11 cellular contexts compared by ENCODE assay signal in genomic region chr5:122492675-122493074, GRCh38.
DNase-seq lines count a peak whose midpoint lies in the region; ATAC-seq and TF ChIP-seq lines count a peak whose summit lies in the region.
"Had no signal": no experiment of that assay in that cellular context is flagged by ENCODE, and none has a peak within 500 bp of the region (broad histone marks: within the 10 kb centered on the region; RNA-seq: fewer than 3 reads in every experiment).

No MANE protein-coding gene starts in this region.

- peak; percentile 37 for TF ChIP-seq CTCF in GM13977 (IDR thresholded peaks at IDR 0.05; ENCODE audit: extremely low read depth, insufficient read depth, missing control alignments)
- peak; percentile 38 for TF ChIP-seq CTCF in astrocyte of the spinal cord (IDR thresholded peaks at IDR 0.05; ENCODE audit: low read depth, low read length)
- peak; percentile 46 for TF ChIP-seq CTCF in osteocyte (IDR thresholded peaks at IDR 0.05)
- TF ChIP-seq CTCF in psoas muscle (IDR thresholded peaks at IDR 0.05) = no peak

- H3K36me3 ChIP-seq in psoas muscle (ENCODE audit: insufficient read depth in 1 of 2, low read depth in 1 of 2) = no peaks in the 10 kb centered on the region

- H3K4me3 ChIP-seq in astrocyte of the spinal cord (ENCODE audit: low read depth, low read length) (no peak overlapping the region), psoas muscle (no peak overlapping the region)

- H3K27me3 ChIP-seq in psoas muscle (ENCODE audit: insufficient read depth in 3 of 3, low read length in 2 of 3) = peaks cover 0 to 3% (median 0%) of the 10 kb centered on the region in 3 donors

- 27 to 53% (median 41%) methylated on average over 3 of the region's 3 CpGs for WGBS in psoas muscle, 3 donors

- H3K4me1 ChIP-seq in psoas muscle = no peaks in the 10 kb centered on the region

- H3K4me1 Mint-ChIP-seq in osteocyte (ENCODE audit: unreplicated experiment) = no peaks in the 10 kb centered on the region
- H3K4me1 Mint-ChIP-seq: activated CD4-positive, alpha-beta T cell treated with anti-CD3 and anti-CD28 coated beads, Interleukin-2, amount 10 ng/mL, durations not matched to agents 24 days and 14 days; IgD-negative memory B cell had no signal

- peak; percentile 24 for DNase-seq in GM13977 (ENCODE audit: low spot score)
- DNase-seq in M059J (ENCODE audit: low read depth) = peak; percentile 20
- no peak for DNase-seq in astrocyte of the spinal cord (ENCODE audit: low read depth, low spot score)
- no peak for DNase-seq in osteocyte (ENCODE audit: extremely low spot score, unreplicated experiment)
- DNase-seq in activated CD4-positive, CD25-positive, alpha-beta regulatory T cell (lab: John Stamatoyannopoulos, UW) = no peak
- DNase-seq in psoas muscle = no peak
- DNase-seq: activated CD4-positive, alpha-beta T cell treated with anti-CD3 and anti-CD28 coated beads, Interleukin-2, amount 10 ng/mL, durations not matched to agents 24 days and 14 days; cortex of kidney had no signal

- intact Hi-C loops in psoas muscle (cut with DNase I) = no loop called here

- no peak overlapping the region for H3K4me3 Mint-ChIP-seq in osteocyte (ENCODE audit: unreplicated experiment)
- H3K4me3 Mint-ChIP-seq: activated CD4-positive, alpha-beta T cell treated with anti-CD3 and anti-CD28 coated beads, Interleukin-2, amount 10 ng/mL, durations not matched to agents 24 days and 14 days; IgD-negative memory B cell; nephron progenitor cell had no signal

- no peaks in the 10 kb centered on the region for H3K9me3 Mint-ChIP-seq in osteocyte (ENCODE audit: unreplicated experiment)
- H3K9me3 Mint-ChIP-seq: activated CD4-positive, alpha-beta T cell treated with anti-CD3 and anti-CD28 coated beads, Interleukin-2, amount 10 ng/mL, durations not matched to agents 24 days and 14 days; nephron progenitor cell had no signal

- no peaks in the 10 kb centered on the region for H3K36me3 Mint-ChIP-seq in osteocyte (ENCODE audit: unreplicated experiment)
- H3K36me3 Mint-ChIP-seq: IgD-negative memory B cell had no signal

- ATAC-seq in GM19035 (IDR thresholded peaks at IDR 0.05; ENCODE audit: unreplicated experiment) (no peak), psoas muscle (no peak)

- no peak overlapping the region for H3K27ac ChIP-seq in psoas muscle

- H3K27me3 Mint-ChIP-seq in osteocyte (ENCODE audit: unreplicated experiment) = peaks cover 21% of the 10 kb centered on the region
- H3K27me3 Mint-ChIP-seq: activated CD4-positive, alpha-beta T cell treated with anti-CD3 and anti-CD28 coated beads, Interleukin-2, amount 10 ng/mL, durations not matched to agents 24 days and 14 days; IgD-negative memory B cell had no signal

- H3K9me3 ChIP-seq in psoas muscle = no peaks in the 10 kb centered on the region

- H3K27ac Mint-ChIP-seq in osteocyte (ENCODE audit: unreplicated experiment) = no peak overlapping the region
- H3K27ac Mint-ChIP-seq: activated CD4-positive, alpha-beta T cell treated with anti-CD3 and anti-CD28 coated beads, Interleukin-2, amount 10 ng/mL, durations not matched to agents 24 days and 14 days; IgD-negative memory B cell; nephron progenitor cell had no signal

- in situ Hi-C loops in GM13977 (cut with MboI; ENCODE audit: low pct_unique_long_range_greater_than_20kb, low sequenced_read_pairs, unreplicated experiment) = no loop called here
- in situ Hi-C loops in astrocyte of the spinal cord (cut with HindIII; ENCODE audit: low sequenced_read_pairs) = no loop called here

Comparison
In these comparisons a context has a peak if more than half of its experiments do, and no peak if none do; other contexts are left out.
1. DNase-seq: peak in GM13977 (single experiment) and M059J (single experiment); none in astrocyte of the spinal cord (single experiment), osteocyte (single experiment), activated CD4-positive, CD25-positive, alpha-beta regulatory T cell (0 of 4) and psoas muscle (0 of 2).